9 cellular contexts compared by ENCODE assay signal in the genomic region with DNA sequence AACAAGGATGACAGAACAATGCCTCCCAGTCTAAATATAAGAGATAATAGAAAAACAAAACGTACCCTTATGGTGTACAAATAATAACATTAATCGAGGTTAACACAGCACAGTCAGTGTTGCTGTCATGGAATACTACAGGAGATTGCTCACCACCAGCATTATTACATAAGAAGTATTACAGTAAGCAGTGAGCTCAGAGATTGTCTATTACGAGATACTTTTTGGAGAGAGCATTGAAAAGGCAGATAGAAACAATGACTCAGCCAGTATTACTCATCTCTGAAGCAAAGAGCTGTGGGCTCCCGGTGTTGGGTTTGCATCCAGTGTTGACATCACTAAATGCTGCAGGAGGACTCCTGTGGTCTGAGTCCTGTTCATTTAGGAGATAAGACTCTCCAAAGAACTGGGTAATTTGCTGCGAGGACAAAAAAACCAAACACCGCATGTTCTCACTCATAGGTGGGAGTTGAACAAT.
DNase-seq lines count a peak whose midpoint lies in the region; ATAC-seq and TF ChIP-seq lines count a peak whose summit lies in the region.
"Had no signal": no experiment of that assay in that cellular context is flagged by ENCODE, and none has a peak within 500 bp of the region (broad histone marks: within the 10 kb centered on the region; RNA-seq: fewer than 3 reads in every experiment).

No MANE protein-coding gene starts in this region.

- TF ChIP-seq EP300 in sigmoid colon (IDR thresholded peaks at IDR 0.05): no peak

- no peaks in the 10 kb centered on the region for H3K27me3 ChIP-seq in sigmoid colon
- H3K27me3 ChIP-seq: breast epithelium had no signal

- H3K4me1 ChIP-seq in sigmoid colon: no peaks in the 10 kb centered on the region
- H3K4me1 ChIP-seq: breast epithelium had no signal

- WGBS in sigmoid colon, 2 donors: 59 to 71% methylated on average over 6 of the region's 6 CpGs

- TF ChIP-seq CTCF in sigmoid colon (IDR thresholded peaks at IDR 0.05): no peak

- no peak overlapping the region for H3K4me3 ChIP-seq in sigmoid colon
- H3K4me3 ChIP-seq: breast epithelium had no signal

- no peak for TF ChIP-seq POLR2A in sigmoid colon (IDR thresholded peaks at IDR 0.05)

- peak; percentile 54 for ATAC-seq in GM18499 (IDR thresholded peaks at IDR 0.05; ENCODE audit: insufficient read depth, unreplicated experiment)
- ATAC-seq in GM21737 (IDR thresholded peaks at IDR 0.05; ENCODE audit: unreplicated experiment): peak; percentile 43

- H3K36me3 ChIP-seq in sigmoid colon: no peaks in the 10 kb centered on the region
- H3K36me3 ChIP-seq: breast epithelium had no signal

- intact Hi-C loops in sigmoid colon (cut with DNase I): loop anchor here (10.0 kb wide), 1 partner anchor 142 kb away; no protein-coding TSS in a partner anchor

- peak overlapping the region in 1 of 4 donors; percentile 12 for H3K27ac ChIP-seq in sigmoid colon

- in situ Hi-C loops in KBM-7 (cut with MboI; ENCODE audit: low pct_unique_long_range_greater_than_20kb, low sequenced_read_pairs): no loop called here

- DNase-seq in LHCN-M2 (ENCODE audit: low read depth) (peak; percentile 7), dermis microvascular lymphatic vessel endothelial cell (ENCODE audit: low read depth in 2 of 2) (peak; percentile 13 to 47), sigmoid colon (peak; percentile 77), KBM-7 (no peak)
- no peak for DNase-seq in activated CD8-positive, alpha-beta memory T cell treated with anti-CD3 and anti-CD28 coated beads for 24 hours
- no peak for DNase-seq in activated naive CD4-positive, alpha-beta T cell (lab: John Stamatoyannopoulos, UW)

- no peaks in the 10 kb centered on the region for H3K9me3 ChIP-seq in sigmoid colon
- H3K9me3 ChIP-seq: breast epithelium had no signal

Comparison
In these comparisons a context has a peak if more than half of its experiments do, and no peak if none do; other contexts are left out.
1. DNase-seq: peak in LHCN-M2 (single experiment), dermis microvascular lymphatic vessel endothelial cell (2 of 2) and sigmoid colon (single experiment); none in activated CD8-positive, alpha-beta memory T cell treated with anti-CD3 and anti-CD28 coated beads for 24 hours (single experiment), KBM-7 (single experiment) and activated naive CD4-positive, alpha-beta T cell (0 of 4).